ENCODE assay signal across 8 cellular contexts in genomic region chr2:207531024-207531411, GRCh38. TPM values are rescaled to one million over a fixed set of nuclear protein-coding genes. Genes with fewer than 3 reads are reported as not detected.
DNase-seq lines count a peak whose midpoint lies in the region; ATAC-seq and TF ChIP-seq lines count a peak whose summit lies in the region.

No MANE protein-coding gene starts in this region.

- peak overlapping the region; percentile 98 for H3K27ac Mint-ChIP-seq in activated CD4-positive, alpha-beta T cell treated with anti-CD3 and anti-CD28 coated beads, Interleukin-2, amount 10 ng/mL, durations not matched to agents 24 days and 14 days
- peak overlapping the region; percentile 96 for H3K27ac Mint-ChIP-seq in natural killer cell treated with Interleukin-12 subunit alpha and Interleukin-12 subunit beta and Interleukin-15 and Interleukin-18, amount 100 ng/mL, for 72 hours

- no peaks in the 10 kb centered on the region for H3K9me3 ChIP-seq in Peyer's patch

- peaks cover 27% of the 10 kb centered on the region for H3K36me3 Mint-ChIP-seq in activated CD4-positive, alpha-beta T cell treated with anti-CD3 and anti-CD28 coated beads, Interleukin-2, amount 10 ng/mL, durations not matched to agents 24 days and 14 days (ENCODE audit: low read depth)
- peaks cover 17% of the 10 kb centered on the region for H3K36me3 Mint-ChIP-seq in natural killer cell treated with Interleukin-12 subunit alpha and Interleukin-12 subunit beta and Interleukin-15 and Interleukin-18, amount 100 ng/mL, for 72 hours

- ATAC-seq in natural killer cell treated with Interleukin-12 subunit alpha and Interleukin-12 subunit beta and Interleukin-15 and Interleukin-18, amount 100 ng/mL, for 72 hours, result no peak
- no peak for ATAC-seq in GM19463 (IDR thresholded peaks at IDR 0.05; ENCODE audit: unreplicated experiment)
- ATAC-seq in HG02678 (IDR thresholded peaks at IDR 0.05; ENCODE audit: unreplicated experiment), result no peak
- no peak for ATAC-seq in GM18502 (IDR thresholded peaks at IDR 0.05; ENCODE audit: poor library complexity, unreplicated experiment)

- peak in 1 of 2 donors; percentile 10 for TF ChIP-seq POLR2A in Peyer's patch (IDR thresholded peaks at IDR 0.05)

- peaks cover 5 to 33% (median 17%) of the 10 kb centered on the region in 4 donors for H3K4me1 ChIP-seq in Peyer's patch

- intact Hi-C loops in activated CD4-positive, alpha-beta T cell treated with anti-CD3 and anti-CD28 coated beads, Interleukin-2, amount 10 ng/mL, durations not matched to agents 24 days and 14 days (cut with micrococcal nuclease), result loop anchor here (2.0 to 10.0 kb wide), 4 partner anchors 16 to 721 kb away; partner anchors contain the start of genes CCNYL1 and PLEKHM3
- intact Hi-C loops in dorsolateral prefrontal cortex (cut with DNase I), result loop anchor here (2.0 to 10.0 kb wide), 3 partner anchors 364 to 734 kb away; partner anchors contain the start of genes PIKFYVE (in 1 of the 2) and PLEKHM3 (in 1 of the 2)

- TF ChIP-seq CTCF in Peyer's patch (IDR thresholded peaks at IDR 0.05) (no peak), dorsolateral prefrontal cortex (IDR thresholded peaks at IDR 0.05 in 54 of 56, conservative IDR thresholded peaks at IDR 0.05 in 2 of 56; ENCODE audit: low read depth in 1 of 56, partially characterized antibody in 56 of 56) (no peak)

- no peaks in the 10 kb centered on the region for H3K36me3 ChIP-seq in Peyer's patch

- peak; percentile 79 for DNase-seq in activated CD4-positive, alpha-beta T cell treated with anti-CD3 and anti-CD28 coated beads, Interleukin-2, amount 10 ng/mL, durations not matched to agents 24 days and 14 days
- no peak for DNase-seq in activated CD4-positive, alpha-beta T cell treated with anti-CD3 and anti-CD28 coated beads, Interleukin-2, amount 50 U/mL, for 1 hour
- no peak for DNase-seq in Peyer's patch
- no peak for DNase-seq in dorsolateral prefrontal cortex
- DNase-seq in natural killer cell treated with Interleukin-12 subunit alpha and Interleukin-12 subunit beta and Interleukin-15 and Interleukin-18, amount 100 ng/mL, for 72 hours (ENCODE audit: low spot score), result no peak

- H3K9me3 Mint-ChIP-seq in activated CD4-positive, alpha-beta T cell treated with anti-CD3 and anti-CD28 coated beads, Interleukin-2, amount 10 ng/mL, durations not matched to agents 24 days and 14 days, result no peaks in the 10 kb centered on the region
- H3K9me3 Mint-ChIP-seq in natural killer cell treated with Interleukin-12 subunit alpha and Interleukin-12 subunit beta and Interleukin-15 and Interleukin-18, amount 100 ng/mL, for 72 hours, result peaks cover 9% of the 10 kb centered on the region

- H3K4me1 Mint-ChIP-seq in activated CD4-positive, alpha-beta T cell treated with anti-CD3 and anti-CD28 coated beads, Interleukin-2, amount 10 ng/mL, durations not matched to agents 24 days and 14 days, result peaks cover 49% of the 10 kb centered on the region
- peaks cover 36 to 54% of the 10 kb centered on the region in 2 donors for H3K4me1 Mint-ChIP-seq in natural killer cell treated with Interleukin-12 subunit alpha and Interleukin-12 subunit beta and Interleukin-15 and Interleukin-18, amount 100 ng/mL, for 72 hours (ENCODE audit: low read depth in 2 of 2)

- no peaks in the 10 kb centered on the region for H3K27me3 ChIP-seq in Peyer's patch
- no peaks in the 10 kb centered on the region for H3K27me3 ChIP-seq in dorsolateral prefrontal cortex

- H3K4me3 Mint-ChIP-seq in activated CD4-positive, alpha-beta T cell treated with anti-CD3 and anti-CD28 coated beads, Interleukin-2, amount 10 ng/mL, durations not matched to agents 24 days and 14 days, result peak overlapping the region; percentile 91
- peak overlapping the region; percentile 95 for H3K4me3 Mint-ChIP-seq in natural killer cell treated with Interleukin-12 subunit alpha and Interleukin-12 subunit beta and Interleukin-15 and Interleukin-18, amount 100 ng/mL, for 72 hours

- H3K4me3 ChIP-seq in Peyer's patch (peak overlapping the region; percentile 57 to 68 (median 62)), dorsolateral prefrontal cortex (peak overlapping the region; percentile 49 to 90 (median 74))

- H3K27me3 Mint-ChIP-seq in activated CD4-positive, alpha-beta T cell treated with anti-CD3 and anti-CD28 coated beads, Interleukin-2, amount 10 ng/mL, durations not matched to agents 24 days and 14 days, result no peaks in the 10 kb centered on the region
- no peaks in the 10 kb centered on the region for H3K27me3 Mint-ChIP-seq in natural killer cell treated with Interleukin-12 subunit alpha and Interleukin-12 subunit beta and Interleukin-15 and Interleukin-18, amount 100 ng/mL, for 72 hours

- H3K27ac ChIP-seq in Peyer's patch, result peak overlapping the region; percentile 90 to 97 (median 92)
- peak overlapping the region; percentile 37 to 98 (median 90) for H3K27ac ChIP-seq in dorsolateral prefrontal cortex

RNA-seq across cellular contexts. Expression of gene CREB1, which starts 1.3 kb away (rescaled TPM):
- 106 and 107 TPM in 2 replicates for total RNA-seq in activated CD4-positive, alpha-beta T cell treated with anti-CD3 and anti-CD28 coated beads, Interleukin-2, amount 10 ng/mL, durations not matched to agents 24 days and 14 days
- total RNA-seq in Peyer's patch (10 to 100 TPM; 27.9 to 97.4 (median 54.6) TPM), dorsolateral prefrontal cortex (100 to 1,000 TPM in 3 of 120 experiments, 10 to 100 TPM in 117; 52.8 to 106 (median 74.6) TPM)
- 100 to 1,000 TPM in 1 of 2 donors, 10 to 100 TPM in 1; 96.8 to 125 TPM for total RNA-seq in natural killer cell treated with Interleukin-12 subunit alpha and Interleukin-12 subunit beta and Interleukin-15 and Interleukin-18, amount 100 ng/mL, for 72 hours
